ENCODE assay signal across 6 cellular contexts in the genomic region with DNA sequence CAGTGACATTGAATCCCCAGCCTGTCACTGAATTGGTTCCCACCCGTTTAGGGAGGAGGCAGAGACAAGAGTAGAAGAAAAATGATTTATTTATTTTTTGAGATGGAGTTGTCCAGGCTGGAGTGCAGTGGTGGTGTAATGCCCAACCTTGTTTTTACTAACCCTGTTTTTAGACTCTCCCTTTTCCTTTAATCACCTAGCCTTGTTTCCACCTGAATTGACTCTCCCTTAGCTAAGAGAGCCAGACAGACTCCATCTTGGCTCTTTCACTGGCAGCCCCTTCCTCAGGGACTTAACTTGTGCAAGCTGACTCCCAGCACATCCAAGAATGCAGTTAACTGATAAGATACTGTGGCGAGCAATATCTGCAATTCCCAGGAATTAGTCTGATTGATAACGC.
DNase-seq lines count a peak whose midpoint lies in the region; ATAC-seq, FAIRE-seq and TF ChIP-seq lines count a peak whose summit lies in the region.
"Not testable (repeated sequence)": the region's sequence is repeated elsewhere in the genome, so short reads cannot be mapped to it uniquely, and the experiment has no call there.

No MANE protein-coding gene starts in this region.

- H3K4me3 Mint-ChIP-seq in GM23338, WTC11, mesothelial cell of epicardium, nephron progenitor cell: not testable (repeated sequence)

- TF ChIP-seq RAD21 in GM12878 (IDR thresholded peaks at IDR 0.05; ENCODE audit: insufficient read depth, low read depth, low read length), result not testable (repeated sequence)

- 0 out of 2 replicates have a peak overlapping the region, but pooled peaks have one; percentile 57 for H3K27ac ChIP-seq in GM23338 (ENCODE audit: low read depth)
- H3K27ac ChIP-seq in OCI-LY1 (ENCODE audit: low read depth, low read length, poor library complexity, severe bottlenecking), result peak overlapping the region; percentile 96
- not testable (repeated sequence) for H3K27ac ChIP-seq in GM12878 (ENCODE audit: control insufficient read depth, insufficient read depth)

- not testable (repeated sequence) for H3K27me3 Mint-ChIP-seq in GM23338 (ENCODE audit: insufficient read depth, low read depth, poor library complexity); WTC11 (ENCODE audit: low read depth); mesothelial cell of epicardium (ENCODE audit: low read depth); nephron progenitor cell (ENCODE audit: low read depth, poor library complexity)

- ATAC-seq in GM23338, WTC11, GM12878: not testable (repeated sequence)

- RAD21 ChIA-PET in GM12878 (lab: Charles Lee; ENCODE audit: unreplicated experiment), result not testable (repeated sequence)

- not testable (repeated sequence) for H3K4me3 ChIP-seq in GM23338; OCI-LY1 (ENCODE audit: low read depth, low read length, poor library complexity, severe bottlenecking); GM12878

- in situ Hi-C loops in GM12878 (cut with MboI), result not testable (repeated sequence)

- peaks cover 17% of the 10 kb centered on the region for H3K79me2 ChIP-seq in GM23338 (replicated peaks; ENCODE audit: insufficient read depth)
- H3K79me2 ChIP-seq in OCI-LY1 (ENCODE audit: insufficient read depth, low read length), result not testable (repeated sequence)
- peaks cover 48% of the 10 kb centered on the region for H3K79me2 ChIP-seq in GM12878 (ENCODE audit: control insufficient read depth, insufficient read depth, low read length)

- not testable (repeated sequence) for TF ChIP-seq CTCF in GM23338 (conservative IDR thresholded peaks at IDR 0.05; ENCODE audit: low read depth in 2 of 2); OCI-LY1 (IDR thresholded peaks at IDR 0.05; ENCODE audit: low read length); WTC11 (IDR thresholded peaks at IDR 0.05); GM12878 (IDR thresholded peaks at IDR 0.05 in 2 of 3, conservative IDR thresholded peaks at IDR 0.05 in 1 of 3; ENCODE audit: control insufficient read depth in 2 of 3, extremely low read depth in 1 of 3, insufficient read depth in 1 of 3, low read depth in 3 of 3, low read length in 3 of 3); mesothelial cell of epicardium (IDR thresholded peaks at IDR 0.05; ENCODE audit: unreplicated experiment); nephron progenitor cell (IDR thresholded peaks at IDR 0.05)

- not testable (repeated sequence) for BruUV-seq in GM12878 (replicated peaks; lab: Mats Ljungman, UMichigan)

- H3K4me1 Mint-ChIP-seq in GM23338 (peaks cover 14% of the 10 kb centered on the region), WTC11 (peaks cover 31% of the 10 kb centered on the region), mesothelial cell of epicardium (peaks cover 13% of the 10 kb centered on the region), nephron progenitor cell (peaks cover 58% of the 10 kb centered on the region)

- H3K9me2 ChIP-seq in GM23338 (ENCODE audit: insufficient read depth); OCI-LY1 (ENCODE audit: low read depth, low read length): not testable (repeated sequence)

- not testable (repeated sequence) for TF ChIP-seq POLR2A in GM12878 (IDR thresholded peaks at IDR 0.05; ENCODE audit: low read depth, low read length)

- H3K36me3 Mint-ChIP-seq in GM23338 (ENCODE audit: low read depth), result peaks cover 32% of the 10 kb centered on the region; the same call in 2 of the 3 replicates
- H3K36me3 Mint-ChIP-seq in WTC11, result peaks cover 28% of the 10 kb centered on the region
- peaks cover 30% of the 10 kb centered on the region for H3K36me3 Mint-ChIP-seq in mesothelial cell of epicardium
- peaks cover 96% of the 10 kb centered on the region for H3K36me3 Mint-ChIP-seq in nephron progenitor cell (ENCODE audit: low read depth)

- H3K4me2 ChIP-seq in GM23338; GM12878 (ENCODE audit: control insufficient read depth, insufficient read depth): not testable (repeated sequence)
- peak overlapping the region; percentile 2; the same call in 1 of the 2 replicates for H3K4me2 ChIP-seq in OCI-LY1 (ENCODE audit: low read length)

- not testable (repeated sequence) for H3K36me3 ChIP-seq in GM23338 (ENCODE audit: insufficient read depth)
- peaks cover 41% of the 10 kb centered on the region for H3K36me3 ChIP-seq in OCI-LY1 (ENCODE audit: insufficient read depth, low read length)
- peaks cover 0 to 12% of the 10 kb centered on the region in 2 experiments; a peak in 2 of 4 replicates for H3K36me3 ChIP-seq in GM12878 (ENCODE audit: control insufficient read depth in 2 of 2, insufficient read depth in 2 of 2, low read length in 1 of 2)

- SMC1A ChIA-PET in GM12878 (lab: Charles Lee; ENCODE audit: uncharacterized antibody, unreplicated experiment), result interaction anchor here (0.6 to 6.0 kb wide), 5 partner anchors 9 to 155 kb away, joined by 3 to 70 read pairs (median 6); no protein-coding TSS in a partner anchor

- not testable (repeated sequence) for H2AFZ ChIP-seq in GM23338; OCI-LY1 (ENCODE audit: low read length); GM12878 (ENCODE audit: control insufficient read depth, low read depth, low read length)

- not testable (repeated sequence) for H3K9me3 Mint-ChIP-seq in GM23338, WTC11
- peaks cover 18% of the 10 kb centered on the region for H3K9me3 Mint-ChIP-seq in mesothelial cell of epicardium
- H3K9me3 Mint-ChIP-seq in nephron progenitor cell, result peaks cover 21% of the 10 kb centered on the region

- DNase-seq in GM23338 (ENCODE audit: low spot score); WTC11 (ENCODE audit: low spot score); GM12878 (ENCODE audit: low read depth, low spot score); mesothelial cell of epicardium (ENCODE audit: low spot score in 2 of 2, unreplicated experiment in 2 of 2); nephron progenitor cell: not testable (repeated sequence)

- intact Hi-C loops in GM12878 (cut with micrococcal nuclease; ENCODE audit: unreplicated experiment), result not testable (repeated sequence)

- 92% methylated on average over 3 of the region's 3 CpGs for WGBS in GM12878 (ENCODE audit: insufficient coverage, insufficient replicate concordance, low lambda C conversion rate, missing lambda C conversion rate)

- H3F3A ChIP-seq in GM23338 (replicated peaks; ENCODE audit: low read depth), result not testable (repeated sequence)
- H3F3A ChIP-seq in OCI-LY1 (ENCODE audit: insufficient read depth, low read length), result peaks cover 18% of the 10 kb centered on the region

- H3K9ac ChIP-seq in OCI-LY1 (ENCODE audit: low read length); GM12878 (ENCODE audit: control insufficient read depth, insufficient read depth, low read length): not testable (repeated sequence)

- H3K9me3 ChIP-seq in OCI-LY1 (ENCODE audit: low read length); GM12878 (replicated peaks; ENCODE audit: control insufficient read depth, insufficient read depth, low read length): not testable (repeated sequence)

- POLR2A ChIA-PET in WTC11 (lab: Charles Lee), result not testable (repeated sequence)
- POLR2A ChIA-PET in GM12878 (lab: Charles Lee), result interaction anchor here (1.0 to 5.6 kb wide), 3 partner anchors 9 to 24 kb away, joined by 3 to 39 read pairs (median 3); no protein-coding TSS in a partner anchor

- H3K27ac Mint-ChIP-seq in GM23338, result not testable (repeated sequence)
- H3K27ac Mint-ChIP-seq in WTC11 (peak overlapping the region; percentile 71), mesothelial cell of epicardium (peak overlapping the region; percentile 78), nephron progenitor cell (peak overlapping the region; percentile 97)

- CTCF ChIA-PET in WTC11 (lab: Charles Lee), result not testable (repeated sequence)
- CTCF ChIA-PET in GM12878 (lab: Yijun Ruan, JAX), result interaction anchor here (1.7 kb wide), 1 partner anchor 16 kb away, joined by 3 read pairs; no protein-coding TSS in a partner anchor

- TF ChIP-seq EP300 in GM12878 (IDR thresholded peaks at IDR 0.05; ENCODE audit: borderline replicate concordance in 1 of 2, control insufficient read depth in 1 of 2, low read depth in 2 of 2, low read length in 2 of 2), result not testable (repeated sequence)

- not testable (repeated sequence) for H4K20me1 ChIP-seq in GM23338 (replicated peaks; ENCODE audit: insufficient read depth); OCI-LY1 (ENCODE audit: insufficient read depth, low read length); GM12878 (ENCODE audit: control insufficient read depth, insufficient read depth)

- H3K4me1 ChIP-seq in GM23338 (ENCODE audit: insufficient read depth), result not testable (repeated sequence)
- peaks cover 94% of the 10 kb centered on the region for H3K4me1 ChIP-seq in OCI-LY1 (ENCODE audit: insufficient read depth, low read length, severe bottlenecking)
- peaks cover 53% of the 10 kb centered on the region for H3K4me1 ChIP-seq in GM12878 (ENCODE audit: control insufficient read depth, insufficient read depth, low read length)

- not testable (repeated sequence) for FAIRE-seq in GM12878 (lab: Jason Lieb, UNC)

- H3K27me3 ChIP-seq in GM23338 (ENCODE audit: insufficient read depth); OCI-LY1 (ENCODE audit: insufficient read depth, low read length); GM12878 (replicated peaks in 1 of 2; ENCODE audit: control insufficient read depth in 2 of 2, insufficient read depth in 2 of 2, low read length in 1 of 2): not testable (repeated sequence)
